Comparison of ENCODE assay signal across 8 cellular contexts in genomic region chr13:27450921-27451461, GRCh38. TPM values are rescaled to one million over a fixed set of nuclear protein-coding genes. Genes with fewer than 3 reads are reported as not detected.
DNase-seq lines count a peak whose midpoint lies in the region; ATAC-seq and TF ChIP-seq lines count a peak whose summit lies in the region.

No MANE protein-coding gene starts in this region.

- peak; percentile 62 for DNase-seq in EH (ENCODE audit: low read depth)
- DNase-seq in NB4 (ENCODE audit: low read depth), result peak; percentile 45
- peak; percentile 46 for DNase-seq in activated CD8-positive, alpha-beta memory T cell treated with anti-CD3 and anti-CD28 coated beads, Interleukin-2, amount 50 U/mL, for 4 hours
- DNase-seq in thoracic aorta (ENCODE audit: low spot score), result no peak
- no peak for DNase-seq in NCI-H1694 (lab: John Stamatoyannopoulos, UW)

- ATAC-seq in esophagus mucosa, result peak; percentile 8
- ATAC-seq in thoracic aorta (ENCODE audit: insufficient number of reproducible peaks, low FRiP score, low read depth), result peak; percentile 31
- ATAC-seq in GM19452 (IDR thresholded peaks at IDR 0.05; ENCODE audit: unreplicated experiment), result no peak

- TF ChIP-seq CTCF in NB4 (IDR thresholded peaks at IDR 0.05; ENCODE audit: low read depth, low read length) (peak; percentile 1), thoracic aorta (IDR thresholded peaks at IDR 0.05) (peak; percentile 1)

- H3K27me3 ChIP-seq in mucosa of stomach (ENCODE audit: control insufficient read depth, insufficient read depth, low read length) (no peaks in the 10 kb centered on the region), thoracic aorta (replicated peaks; ENCODE audit: insufficient read depth) (no peaks in the 10 kb centered on the region)

- H3K9ac ChIP-seq in mucosa of stomach (ENCODE audit: low read length), result peak overlapping the region; percentile 88

- H3K36me3 ChIP-seq in mucosa of stomach (ENCODE audit: control insufficient read depth, insufficient read depth, low read length) (no peaks in the 10 kb centered on the region), thoracic aorta (no peaks in the 10 kb centered on the region)

- no peak for TF ChIP-seq POLR2A in NB4 (IDR thresholded peaks at IDR 0.05; ENCODE audit: extremely low read depth, insufficient read length)

- H3K4me3 ChIP-seq in NB4 (ENCODE audit: low read depth, low read length) (peak overlapping the region; percentile 83), mucosa of stomach (ENCODE audit: low read length) (peak overlapping the region; percentile 54), thoracic aorta (peak overlapping the region; percentile 94)

- H3K9me3 ChIP-seq in mucosa of stomach (ENCODE audit: control insufficient read depth, low read length) (no peaks in the 10 kb centered on the region), thoracic aorta (no peaks in the 10 kb centered on the region)

- H3K4me1 ChIP-seq in mucosa of stomach (ENCODE audit: control insufficient read depth, insufficient read depth, low read length) (peaks cover 14% of the 10 kb centered on the region), thoracic aorta (ENCODE audit: control insufficient read depth in 1 of 2, low read depth in 2 of 2) (peaks cover 14 to 31% of the 10 kb centered on the region in 2 donors)

- peak overlapping the region; percentile 94 to 96 for H3K27ac ChIP-seq in thoracic aorta

RNA-seq across cellular contexts. Expression of gene MTIF3, which starts 0.6 kb away (rescaled TPM):
- total RNA-seq in esophagus mucosa (36.0 TPM), thoracic aorta (10 to 100 TPM; 28.3 to 29.5 TPM)

RNA-seq across cellular contexts. Expression of gene GTF3A, which starts 26.6 kb away (rescaled TPM):
- 71.1 TPM for total RNA-seq in esophagus mucosa
- total RNA-seq in thoracic aorta, result 10 to 100 TPM; 70.4 to 86.4 TPM

Comparison
In these comparisons a context has a peak if more than half of its experiments do, and no peak if none do; other contexts are left out.
1. DNase-seq: peak in EH (single experiment), NB4 (single experiment) and activated CD8-positive, alpha-beta memory T cell treated with anti-CD3 and anti-CD28 coated beads, Interleukin-2, amount 50 U/mL, for 4 hours (single experiment); none in thoracic aorta (single experiment) and NCI-H1694 (single experiment).
2. Peak in every context shown above with its lines, with median percentiles within 50 percentile points of each other: H3K4me3 ChIP-seq.